18 cellular contexts compared by ENCODE assay signal in the genomic region with DNA sequence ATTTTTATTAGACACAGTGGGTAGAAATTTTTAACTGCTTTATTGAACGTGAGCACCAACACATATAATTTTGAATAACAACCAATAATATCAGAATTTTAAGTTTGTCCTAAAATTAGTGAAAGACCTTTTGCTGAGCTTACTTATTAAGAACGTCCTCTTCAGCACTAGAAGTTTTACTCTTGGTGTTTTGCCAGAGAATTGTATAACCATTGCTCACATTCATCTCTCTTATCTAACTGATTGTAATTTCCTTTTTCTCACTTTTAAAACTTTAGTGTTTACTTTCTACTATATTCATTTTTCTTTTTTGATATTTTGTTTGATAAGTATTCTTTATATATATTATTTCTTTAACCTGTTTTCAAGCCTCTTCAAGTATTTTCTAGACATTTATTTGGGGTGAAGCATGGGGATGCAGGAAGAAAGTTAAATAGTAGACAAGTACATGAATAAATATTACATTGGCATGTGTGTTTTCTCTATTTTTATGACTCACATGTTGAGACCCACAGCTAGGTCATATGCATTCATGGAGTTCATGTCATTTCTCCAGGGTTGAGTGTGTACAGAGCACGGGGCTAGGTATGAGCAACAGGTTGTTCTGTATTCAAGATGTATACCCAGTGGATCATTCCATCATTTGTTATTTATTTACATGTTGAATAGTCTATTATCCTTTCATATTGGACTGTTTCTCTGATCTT.
DNase-seq lines count a peak whose midpoint lies in the region; ATAC-seq, FAIRE-seq and TF ChIP-seq lines count a peak whose summit lies in the region.
"Had no signal": no experiment of that assay in that cellular context is flagged by ENCODE, and none has a peak within 500 bp of the region (broad histone marks: within the 10 kb centered on the region; RNA-seq: fewer than 3 reads in every experiment).

No MANE protein-coding gene starts in this region.

- ATAC-seq in GM21576 (IDR thresholded peaks at IDR 0.05; ENCODE audit: unreplicated experiment): no peak
- ATAC-seq: HepG2; left lobe of liver; naive thymus-derived CD8-positive, alpha-beta T cell had no signal

- DNase-seq in fibroblast of peridontal ligament (ENCODE audit: extremely low read depth) (peak; percentile 57), renal cortical epithelial cell (ENCODE audit: low read depth) (peak; percentile 47), uterus (no peak), SKM-1 (lab: John Stamatoyannopoulos, UW; ENCODE audit: unreplicated experiment) (no peak), GM19238 (ENCODE audit: insufficient read length, low spot score) (no peak)
- DNase-seq: activated gamma-delta T cell treated with Interleukin-2 at 50 U/mL for 16 hours; effector memory CD4-positive, alpha-beta T cell; naive thymus-derived CD8-positive, alpha-beta T cell; retina; stimulated activated CD8-positive, alpha-beta memory T cell treated with anti-CD3 and anti-CD28 coated beads, Interleukin-4, amount 100 ng/mL, for 48 hours had no signal

- intact Hi-C loops in uterus (cut with DNase I; ENCODE audit: low total_unique reads): no loop called here

- TF ChIP-seq POLR2A in uterus (IDR thresholded peaks at IDR 0.05): no peak

- CTCF ChIA-PET in HEK293 (lab: Yijun Ruan, JAX): interaction anchor here (1.1 kb wide), 1 partner anchor 16 kb away, joined by 3 read pairs; no protein-coding TSS in a partner anchor

- no peak for TF ChIP-seq CTCF in HEK293 (tag by site-specific recombination; IDR thresholded peaks at IDR 0.05)
- no peak for TF ChIP-seq CTCF in uterus (IDR thresholded peaks at IDR 0.05)

- no peak overlapping the region for H3K4me3 ChIP-seq in HEK293 (ENCODE audit: low read depth, low read length)
- no peak overlapping the region for H3K4me3 ChIP-seq in uterus
- H3K4me3 ChIP-seq: cardiac muscle cell, SK-N-MC had no signal

- H3K9me3 ChIP-seq in HEK293 (ENCODE audit: control insufficient read depth, insufficient read depth, low read depth, low read length): no peaks in the 10 kb centered on the region
- no peaks in the 10 kb centered on the region for H3K9me3 ChIP-seq in uterus

- H3K4me1 ChIP-seq in HEK293 (ENCODE audit: control insufficient read depth, insufficient read depth, low read length) (no peaks in the 10 kb centered on the region), uterus (no peaks in the 10 kb centered on the region)

- POLR2A ChIA-PET in HEK293 (lab: Yijun Ruan, JAX): no interaction called here

- H3K27ac ChIP-seq in HEK293 (ENCODE audit: extremely low read depth, low read depth, low read length) (no peak overlapping the region), uterus (no peak overlapping the region)
- H3K27ac ChIP-seq: C4-2B, cardiac muscle cell, SK-N-MC had no signal

- H3K36me3 ChIP-seq in HEK293 (ENCODE audit: control insufficient read depth in 2 of 2, insufficient read depth in 1 of 2, low read length in 2 of 2) (no peaks in the 10 kb centered on the region), uterus (no peaks in the 10 kb centered on the region)
- H3K36me3 ChIP-seq: cardiac muscle cell had no signal

- peak; percentile 29 for FAIRE-seq in TTC549 (lab: Jason Lieb, UNC)
- FAIRE-seq: HepG2 had no signal

- peaks cover 0 to 3% of the 10 kb centered on the region in 2 donors for H3K27me3 ChIP-seq in uterus
- H3K27me3 ChIP-seq: cardiac muscle cell had no signal

TF ChIP-seq in HEK293, 187 proteins besides CTCF, POLR2A, EP300 and RAD21:
- no peak for TF ChIP-seq INSM2 (tag by site-specific recombination; IDR thresholded peaks at IDR 0.05)
- peak; percentile 67 for TF ChIP-seq SCRT2 (tag by site-specific recombination; IDR thresholded peaks at IDR 0.05)

Comparison
In these comparisons a context has a peak if more than half of its experiments do, and no peak if none do; other contexts are left out.
1. DNase-seq: peak in fibroblast of peridontal ligament (single experiment) and renal cortical epithelial cell (single experiment); none in uterus (0 of 2), SKM-1 (single experiment) and GM19238 (single experiment).